8 cellular contexts compared by ENCODE assay signal in the genomic region with DNA sequence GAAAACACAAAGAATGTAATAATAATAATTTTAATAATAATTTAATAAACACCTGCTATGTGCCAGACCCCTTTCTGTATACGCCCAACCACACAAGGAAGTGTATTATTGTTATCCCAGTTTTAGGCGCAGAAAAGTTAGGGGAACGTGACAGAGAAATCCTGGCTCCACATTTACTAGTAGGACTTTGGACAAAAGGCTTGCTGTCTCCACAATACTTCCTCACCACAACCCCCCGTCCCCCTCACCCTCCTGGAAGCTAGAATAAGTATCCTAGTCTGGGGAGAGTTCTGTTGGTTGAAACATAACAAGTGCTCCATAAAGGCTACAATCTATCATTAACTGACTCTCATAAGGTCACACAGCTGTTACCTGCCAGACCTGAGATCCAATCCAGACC. TPM values are rescaled to one million over a fixed set of nuclear protein-coding genes. Genes with fewer than 3 reads are reported as not detected.
DNase-seq lines count a peak whose midpoint lies in the region; ATAC-seq and TF ChIP-seq lines count a peak whose summit lies in the region.

No MANE protein-coding gene starts in this region.

- H3K4me3 Mint-ChIP-seq in CD8-positive, alpha-beta memory T cell, result peak overlapping the region; percentile 55 to 83 (median 74)
- peak overlapping the region; percentile 54 for H3K4me3 Mint-ChIP-seq in activated CD8-positive, alpha-beta T cell treated with anti-CD3 and anti-CD28 coated beads for 36 hours
- peak overlapping the region; percentile 56 for H3K4me3 Mint-ChIP-seq in mesothelial cell of epicardium

- no peak overlapping the region for H3K27ac ChIP-seq in CD8-positive, alpha-beta memory T cell (ENCODE audit: low read depth, low read length)
- no peak overlapping the region for H3K27ac ChIP-seq in MM.1S (ENCODE audit: low read length)

- H3K4me3 ChIP-seq in AG04449 (ENCODE audit: low read depth, low read length), result peak overlapping the region; percentile 60
- no peak overlapping the region for H3K4me3 ChIP-seq in CD8-positive, alpha-beta memory T cell (ENCODE audit: low read length)
- no peak overlapping the region for H3K4me3 ChIP-seq in MM.1S (ENCODE audit: low read length)

- peaks cover 10% of the 10 kb centered on the region for H3K4me1 ChIP-seq in CD8-positive, alpha-beta memory T cell (ENCODE audit: insufficient read depth, low read length)
- H3K4me1 ChIP-seq in MM.1S (ENCODE audit: low read length), result peaks cover 4% of the 10 kb centered on the region

- H3K4me1 Mint-ChIP-seq in CD8-positive, alpha-beta memory T cell, result peaks cover 13 to 26% (median 24%) of the 10 kb centered on the region in 3 donors
- peaks cover 14% of the 10 kb centered on the region for H3K4me1 Mint-ChIP-seq in activated CD8-positive, alpha-beta T cell treated with anti-CD3 and anti-CD28 coated beads for 36 hours (ENCODE audit: low read depth)
- peaks cover 40% of the 10 kb centered on the region for H3K4me1 Mint-ChIP-seq in mesothelial cell of epicardium

- no peak for ATAC-seq in activated CD8-positive, alpha-beta T cell treated with anti-CD3 and anti-CD28 coated beads for 36 hours

- H3K27ac Mint-ChIP-seq in CD8-positive, alpha-beta memory T cell, result peak overlapping the region in 1 of 8 donors; percentile 33
- H3K27ac Mint-ChIP-seq in activated CD8-positive, alpha-beta T cell treated with anti-CD3 and anti-CD28 coated beads for 36 hours, result no peak overlapping the region
- no peak overlapping the region for H3K27ac Mint-ChIP-seq in mesothelial cell of epicardium

- no peak for DNase-seq in AG04449 (ENCODE audit: low read depth, low spot score)
- no peak for DNase-seq in CD8-positive, alpha-beta memory T cell
- no peak for DNase-seq in activated CD8-positive, alpha-beta T cell treated with anti-CD3 and anti-CD28 coated beads for 36 hours
- DNase-seq in mesothelial cell of epicardium (ENCODE audit: low spot score in 2 of 2, unreplicated experiment in 2 of 2), result no peak
- DNase-seq in UCSD-AML1 (lab: John Stamatoyannopoulos, UW; ENCODE audit: unreplicated experiment), result no peak
- DNase-seq in DMS114 treated with DMSO at 0.1 percent for 48 hours (lab: John Stamatoyannopoulos, UW; ENCODE audit: unreplicated experiment), result no peak
- DNase-seq in MM.1S, result no peak
- DNase-seq in SKM-1 treated with dmso at 0.1 percent for 144 hours (lab: John Stamatoyannopoulos, UW; ENCODE audit: unreplicated experiment), result no peak

- H2AFZ ChIP-seq in MM.1S (ENCODE audit: low read length), result no peak overlapping the region

- no peaks in the 10 kb centered on the region for H3K36me3 Mint-ChIP-seq in CD8-positive, alpha-beta memory T cell
- no peaks in the 10 kb centered on the region for H3K36me3 Mint-ChIP-seq in activated CD8-positive, alpha-beta T cell treated with anti-CD3 and anti-CD28 coated beads for 36 hours (ENCODE audit: low read depth)
- no peaks in the 10 kb centered on the region for H3K36me3 Mint-ChIP-seq in mesothelial cell of epicardium

- H3K27me3 ChIP-seq in CD8-positive, alpha-beta memory T cell (ENCODE audit: insufficient read depth, low read length, poor library complexity, severe bottlenecking), result peaks cover 36% of the 10 kb centered on the region
- H3K27me3 ChIP-seq in MM.1S (replicated peaks; ENCODE audit: insufficient read depth, low read length), result peaks cover 10% of the 10 kb centered on the region

- POLR2A ChIA-PET in AG04449 (lab: Yijun Ruan, JAX), result no interaction called here
- POLR2A ChIA-PET in CD8-positive, alpha-beta memory T cell (lab: Charles Lee), result no interaction called here
- POLR2A ChIA-PET in activated CD8-positive, alpha-beta T cell treated with anti-CD3 and anti-CD28 coated beads for 36 hours (lab: Charles Lee), result interaction anchor here (0.7 kb wide), 1 partner anchor 12 kb away, joined by 3 read pairs; no protein-coding TSS in a partner anchor

- no peaks in the 10 kb centered on the region for H4K20me1 ChIP-seq in MM.1S (ENCODE audit: insufficient read depth, low read length)

- H3K79me2 ChIP-seq in MM.1S (ENCODE audit: low read length), result no peaks in the 10 kb centered on the region

- no peak overlapping the region for H3K4me2 ChIP-seq in MM.1S (ENCODE audit: low read depth, low read length)

- intact Hi-C loops in activated CD8-positive, alpha-beta T cell treated with anti-CD3 and anti-CD28 coated beads for 36 hours (cut with micrococcal nuclease), result no loop called here

- H3K9me3 ChIP-seq in CD8-positive, alpha-beta memory T cell (ENCODE audit: low read length), result no peaks in the 10 kb centered on the region
- H3K9me3 ChIP-seq in MM.1S (replicated peaks; ENCODE audit: insufficient read depth, low read length), result no peaks in the 10 kb centered on the region

- H3K36me3 ChIP-seq in CD8-positive, alpha-beta memory T cell (ENCODE audit: insufficient read depth, low read length), result no peaks in the 10 kb centered on the region
- no peaks in the 10 kb centered on the region for H3K36me3 ChIP-seq in MM.1S (replicated peaks; ENCODE audit: insufficient read depth, low read length)

- peaks cover 0 to 2% (median 0%) of the 10 kb centered on the region in 5 donors for H3K9me3 Mint-ChIP-seq in CD8-positive, alpha-beta memory T cell
- H3K9me3 Mint-ChIP-seq in activated CD8-positive, alpha-beta T cell treated with anti-CD3 and anti-CD28 coated beads for 36 hours, result no peaks in the 10 kb centered on the region
- no peaks in the 10 kb centered on the region for H3K9me3 Mint-ChIP-seq in mesothelial cell of epicardium

- H3K27me3 Mint-ChIP-seq in CD8-positive, alpha-beta memory T cell, result peaks cover 54 to 73% of the 10 kb centered on the region in 2 donors
- H3K27me3 Mint-ChIP-seq in activated CD8-positive, alpha-beta T cell treated with anti-CD3 and anti-CD28 coated beads for 36 hours, result peaks cover 70% of the 10 kb centered on the region
- peaks cover 9% of the 10 kb centered on the region for H3K27me3 Mint-ChIP-seq in mesothelial cell of epicardium (ENCODE audit: low read depth)

- CTCF ChIA-PET in AG04449 (lab: Yijun Ruan, JAX), result interaction anchor here (1.5 to 1.9 kb wide), 2 partner anchors 9 to 56 kb away, joined by 3 to 8 read pairs; no protein-coding TSS in a partner anchor
- CTCF ChIA-PET in CD8-positive, alpha-beta memory T cell (lab: Charles Lee), result no interaction called here
- CTCF ChIA-PET in activated CD8-positive, alpha-beta T cell treated with anti-CD3 and anti-CD28 coated beads for 36 hours (lab: Charles Lee), result no interaction called here

- no peaks in the 10 kb centered on the region for H3K9me2 ChIP-seq in MM.1S (replicated peaks; ENCODE audit: insufficient read depth, low read length)

- TF ChIP-seq CTCF in AG04449 (IDR thresholded peaks at IDR 0.05; ENCODE audit: insufficient read depth, low read length, missing control alignments), result no peak
- no peak for TF ChIP-seq CTCF in activated CD8-positive, alpha-beta T cell treated with anti-CD3 and anti-CD28 coated beads for 36 hours (IDR thresholded peaks at IDR 0.05)
- TF ChIP-seq CTCF in mesothelial cell of epicardium (IDR thresholded peaks at IDR 0.05; ENCODE audit: unreplicated experiment), result no peak
- TF ChIP-seq CTCF in MM.1S (IDR thresholded peaks at IDR 0.05; ENCODE audit: low read length), result no peak

- no peak overlapping the region for H3K9ac ChIP-seq in MM.1S (ENCODE audit: low read length)

- no peaks in the 10 kb centered on the region for H3F3A ChIP-seq in MM.1S (ENCODE audit: insufficient read depth, low read length)

RNA-seq across cellular contexts. Expression of gene IL17RD, which starts 0.5 kb away (rescaled TPM):
- under 1 TPM; 0.04 TPM for total RNA-seq in CD8-positive, alpha-beta memory T cell
- polyA plus RNA-seq in CD8-positive, alpha-beta memory T cell, result not detected
- total RNA-seq in activated CD8-positive, alpha-beta T cell treated with anti-CD3 and anti-CD28 coated beads for 36 hours, result not detected
- total RNA-seq in mesothelial cell of epicardium, result 27.5 to 30.3 TPM (median 27.9 TPM) in 3 replicates

RNA-seq across cellular contexts. Expression of gene HESX1, which starts 34.1 kb away (rescaled TPM):
- under 1 TPM in 1 of 2 experiments, not detected in 1; 0.44 TPM for total RNA-seq in CD8-positive, alpha-beta memory T cell
- not detected for polyA plus RNA-seq in CD8-positive, alpha-beta memory T cell
- total RNA-seq in activated CD8-positive, alpha-beta T cell treated with anti-CD3 and anti-CD28 coated beads for 36 hours, result under 1 TPM; 0.43 to 0.54 TPM
- total RNA-seq in mesothelial cell of epicardium, result 1.5 to 2.4 TPM (median 1.7 TPM) in 3 replicates

Comparison
In these comparisons a context has a peak if more than half of its experiments do, and no peak if none do; other contexts are left out.
1. RNA of gene IL17RD, which starts 0.5 kb away (total RNA-seq): 27.5 to 30.3 TPM in mesothelial cell of epicardium; not detected in activated CD8-positive, alpha-beta T cell treated with anti-CD3 and anti-CD28 coated beads for 36 hours and 0.04 TPM in CD8-positive, alpha-beta memory T cell; every median in the first group is over 10 times any median in the second.
2. Peak in every context shown above with its lines, with median percentiles within 50 percentile points of each other: H3K4me3 Mint-ChIP-seq.